Comparison of ENCODE assay signal across 10 cellular contexts in genomic region chr2:112493858-112494648, GRCh38. TPM values are rescaled to one million over a fixed set of nuclear protein-coding genes. Genes with fewer than 3 reads are reported as not detected.
DNase-seq lines count a peak whose midpoint lies in the region; ATAC-seq, FAIRE-seq and TF ChIP-seq lines count a peak whose summit lies in the region.
"Had no signal": no experiment of that assay in that cellular context is flagged by ENCODE, and none has a peak within 500 bp of the region (broad histone marks: within the 10 kb centered on the region; RNA-seq: fewer than 3 reads in every experiment).

No MANE protein-coding gene starts in this region.

- no peak overlapping the region for H3K27ac ChIP-seq in heart left ventricle
- H3K27ac ChIP-seq in right atrium auricular region: no peak overlapping the region

- peak in 2 of 5 donors; percentile 41 to 45 for DNase-seq in heart left ventricle
- no peak for DNase-seq in right atrium auricular region (ENCODE audit: low spot score)
- peak; percentile 61 for DNase-seq in adipocyte (ENCODE audit: low read depth)
- no peak for DNase-seq in left cardiac atrium
- DNase-seq in urothelium cell line (ENCODE audit: low spot score): peak; percentile 60
- DNase-seq in GM13977 (ENCODE audit: low spot score): no peak
- DNase-seq in HuH-7.5 (ENCODE audit: low spot score): no peak
- DNase-seq: activated CD4-positive, alpha-beta T cell treated with anti-CD3 and anti-CD28 coated beads for 36 hours; KBM-7 had no signal

- WGBS in heart left ventricle, 4 donors: 62 to 72% (median 70%) methylated on average over 9 of the region's 9 CpGs

- ATAC-seq in heart left ventricle: peak in 3 of 4 donors; percentile 52 to 71 (median 53)
- peak; percentile 41 to 67 for ATAC-seq in left cardiac atrium
- ATAC-seq in GM21515 (IDR thresholded peaks at IDR 0.05; ENCODE audit: unreplicated experiment): no peak
- ATAC-seq: activated CD4-positive, alpha-beta T cell treated with anti-CD3 and anti-CD28 coated beads for 36 hours had no signal

- H3K27me3 ChIP-seq in heart left ventricle (no peaks in the 10 kb centered on the region), right atrium auricular region (no peaks in the 10 kb centered on the region), adipocyte (replicated peaks; ENCODE audit: control insufficient read depth, insufficient read depth, low read length) (no peaks in the 10 kb centered on the region)

- TF ChIP-seq CTCF in heart left ventricle (IDR thresholded peaks at IDR 0.05) (no peak), right atrium auricular region (IDR thresholded peaks at IDR 0.05) (no peak), GM13977 (IDR thresholded peaks at IDR 0.05; ENCODE audit: extremely low read depth, insufficient read depth, missing control alignments) (no peak)

- in situ Hi-C loops in GM13977 (cut with MboI; ENCODE audit: low pct_unique_long_range_greater_than_20kb, low sequenced_read_pairs, unreplicated experiment): no loop called here

- H3K36me3 ChIP-seq in heart left ventricle (peaks cover 0 to 27% (median 14%) of the 10 kb centered on the region in 9 donors), right atrium auricular region (no peaks in the 10 kb centered on the region), adipocyte (ENCODE audit: control insufficient read depth, insufficient read depth, low read length, severe bottlenecking) (peaks cover 8% of the 10 kb centered on the region)

- H3K4me3 ChIP-seq in heart left ventricle: no peak overlapping the region
- no peak overlapping the region for H3K4me3 ChIP-seq in right atrium auricular region
- H3K4me3 ChIP-seq in adipocyte (ENCODE audit: low read length): no peak overlapping the region

- FAIRE-seq in urothelium cell line (lab: Jason Lieb, UNC): no peak

- H3K9me3 ChIP-seq in heart left ventricle (no peaks in the 10 kb centered on the region), right atrium auricular region (no peaks in the 10 kb centered on the region), adipocyte (ENCODE audit: control insufficient read depth, low read length) (no peaks in the 10 kb centered on the region)

- no peak overlapping the region for H3K9ac ChIP-seq in adipocyte (ENCODE audit: low read length)

- intact Hi-C loops in heart left ventricle (cut with DNase I) (no loop called here), left cardiac atrium (cut with DNase I) (no loop called here)

- no peak for TF ChIP-seq POLR2A in heart left ventricle (IDR thresholded peaks at IDR 0.05)

- H3K4me1 ChIP-seq in heart left ventricle: peaks cover 0 to 14% (median under 1%) of the 10 kb centered on the region in 12 donors
- H3K4me1 ChIP-seq in right atrium auricular region: no peaks in the 10 kb centered on the region
- H3K4me1 ChIP-seq in adipocyte (ENCODE audit: control insufficient read depth, insufficient read depth, low read length): peaks cover 16% of the 10 kb centered on the region

RNA-seq across cellular contexts. Expression of gene TTL, which starts 12.1 kb away (rescaled TPM):
- total RNA-seq in heart left ventricle (10 to 100 TPM; 25.2 to 55.3 (median 46.6) TPM), right atrium auricular region (10 to 100 TPM; 24.9 to 32.4 TPM), left cardiac atrium (10 to 100 TPM; 39.2 to 44.1 TPM)
- 10 to 100 TPM; 13.0 to 29.0 TPM for polyA plus RNA-seq in heart left ventricle

RNA-seq across cellular contexts. Expression of gene POLR1B, which starts 48.2 kb away (rescaled TPM):
- total RNA-seq in heart left ventricle (10 to 100 TPM in 5 of 9 donors, 1 to 10 TPM in 4; 6.0 to 15.5 (median 10.4) TPM), right atrium auricular region (1 to 10 TPM; 5.7 to 6.8 TPM), left cardiac atrium (10 to 100 TPM in 1 of 2 donors, 1 to 10 TPM in 1; 9.4 to 16.0 TPM)
- 1 to 10 TPM; 3.3 to 6.5 TPM for polyA plus RNA-seq in heart left ventricle

Comparison
In these comparisons a context has a peak if more than half of its experiments do, and no peak if none do; other contexts are left out.
1. DNase-seq: peak in adipocyte (single experiment) and urothelium cell line (single experiment); none in right atrium auricular region (single experiment), left cardiac atrium (single experiment), GM13977 (single experiment) and HuH-7.5 (single experiment).